In the genomic region with DNA sequence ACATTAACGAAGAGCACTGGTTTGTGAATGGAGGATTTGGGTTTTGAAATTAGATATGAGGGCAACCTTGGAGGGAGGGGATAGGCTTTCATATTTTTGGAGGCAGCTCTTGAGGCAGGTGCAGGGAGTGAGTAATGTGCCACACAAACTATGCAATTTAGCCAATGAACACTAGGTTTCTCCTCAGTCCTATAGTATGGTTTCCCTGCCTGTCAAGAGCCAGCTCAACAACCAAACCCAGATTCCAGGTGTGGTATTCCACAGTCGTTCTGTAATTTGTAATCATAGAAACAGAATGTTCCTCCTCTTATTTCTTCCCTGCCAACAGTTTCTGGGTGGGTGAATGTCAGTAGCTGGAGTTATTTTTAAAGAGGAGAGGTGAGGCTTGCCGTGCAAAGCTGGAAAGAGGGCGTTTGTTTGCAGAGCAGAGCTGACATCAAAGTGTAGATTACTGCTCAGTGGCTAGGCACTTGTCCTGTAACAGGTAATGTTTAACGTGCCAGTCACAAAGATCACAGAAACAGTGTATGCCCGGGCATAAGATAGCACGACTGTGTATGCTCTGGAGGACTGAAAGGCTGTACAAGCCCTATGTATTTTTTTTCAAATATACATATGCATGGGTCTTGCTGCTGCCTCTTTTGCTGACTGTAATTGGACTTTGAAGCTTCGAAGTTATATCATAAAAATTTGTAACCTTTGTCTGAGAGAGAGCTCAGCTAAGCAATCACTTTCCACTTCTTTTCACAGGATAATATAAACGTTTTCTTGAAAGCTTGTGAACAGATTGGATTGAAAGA, we compare ENCODE assay signal across 8 cellular contexts.
DNase-seq lines count a peak whose midpoint lies in the region; ATAC-seq and TF ChIP-seq lines count a peak whose summit lies in the region.

No MANE protein-coding gene starts in this region.

- no peaks in the 10 kb centered on the region for H3K36me3 ChIP-seq in CD8-positive, alpha-beta memory T cell (ENCODE audit: insufficient read depth, low read length)
- no peaks in the 10 kb centered on the region for H3K36me3 ChIP-seq in H7 (replicated peaks; ENCODE audit: control insufficient read depth, insufficient read depth, low read length)

- TF ChIP-seq CTCF in activated B cell treated with CpG ODN at 0.5 μM for 24 hours (IDR thresholded peaks at IDR 0.05): no peak

- H3K9me3 ChIP-seq in CD8-positive, alpha-beta memory T cell (ENCODE audit: low read length): no peaks in the 10 kb centered on the region
- no peaks in the 10 kb centered on the region for H3K9me3 ChIP-seq in right cardiac atrium (ENCODE audit: control insufficient read depth, low read length)

- intact Hi-C loops in activated B cell treated with CpG ODN at 0.5 μM for 24 hours (cut with micrococcal nuclease) (no loop called here), right cardiac atrium (cut with DNase I) (loop anchor here in 1 of 4 donors (5.0 kb wide), 1 partner anchor 47 kb away; no protein-coding TSS in a partner anchor)

- H3K4me3 Mint-ChIP-seq in CD8-positive, alpha-beta memory T cell: peak overlapping the region; percentile 67 to 89 (median 79)
- H3K4me3 Mint-ChIP-seq in activated B cell treated with CpG ODN at 0.5 μM for 24 hours: peak overlapping the region; percentile 64

- H3K36me3 Mint-ChIP-seq in CD8-positive, alpha-beta memory T cell: peaks cover 0 to 7% (median 1%) of the 10 kb centered on the region in 3 donors
- H3K36me3 Mint-ChIP-seq in activated B cell treated with CpG ODN at 0.5 μM for 24 hours (ENCODE audit: low read depth): peaks cover under 1% of the 10 kb centered on the region

- peak in 1 of 5 donors; percentile 43 for DNase-seq in CD8-positive, alpha-beta memory T cell
- DNase-seq in HuH-7.5 (ENCODE audit: low spot score) (peak; percentile 34), activated B cell treated with CpG ODN at 0.5 μM for 24 hours (no peak), right cardiac atrium (no peak), MV-4-11 (lab: John Stamatoyannopoulos, UW) (no peak), H7 (no peak)
- no peak for DNase-seq in stimulated activated naive CD8-positive, alpha-beta T cell treated with anti-CD3 and anti-CD28 coated beads, Interleukin-15, Interleukin-2, amounts not matched to agents 100 U/mL and 50 U/mL, for 24 hours

- CTCF ChIA-PET in CD8-positive, alpha-beta memory T cell (lab: Charles Lee): interaction anchor here (0.8 to 1.8 kb wide), 8 partner anchors 16 to 1220 kb away, joined by 3 to 5 read pairs (median 3); no protein-coding TSS in a partner anchor
- CTCF ChIA-PET in activated B cell treated with CpG ODN at 0.5 μM for 24 hours (lab: Charles Lee): interaction anchor here (2.3 kb wide), 1 partner anchor 64 kb away, joined by 10 read pairs; no protein-coding TSS in a partner anchor

- peak; percentile 40 for ATAC-seq in GM19463 (IDR thresholded peaks at IDR 0.05; ENCODE audit: unreplicated experiment)
- peak; percentile 69 for ATAC-seq in activated B cell treated with CpG ODN at 0.5 μM for 24 hours (ENCODE audit: low read depth)
- peak; percentile 70 to 76 for ATAC-seq in right cardiac atrium
- ATAC-seq in stimulated activated naive CD8-positive, alpha-beta T cell treated with anti-CD3 and anti-CD28 coated beads, Interleukin-15, Interleukin-2, amounts not matched to agents 100 U/mL and 50 U/mL, for 24 hours: peak; percentile 39

- H3K27me3 ChIP-seq in CD8-positive, alpha-beta memory T cell (ENCODE audit: insufficient read depth, low read length, poor library complexity, severe bottlenecking): no peaks in the 10 kb centered on the region
- no peaks in the 10 kb centered on the region for H3K27me3 ChIP-seq in right cardiac atrium (ENCODE audit: control insufficient read depth, insufficient read depth)
- H3K27me3 ChIP-seq in H7 (ENCODE audit: control insufficient read depth, insufficient read depth, low read length): no peaks in the 10 kb centered on the region

- H3K4me1 ChIP-seq in CD8-positive, alpha-beta memory T cell (ENCODE audit: insufficient read depth, low read length): peaks cover 29% of the 10 kb centered on the region
- peaks cover 4% of the 10 kb centered on the region for H3K4me1 ChIP-seq in right cardiac atrium (ENCODE audit: control insufficient read depth, insufficient read depth, low read length)

- H3K4me1 Mint-ChIP-seq in CD8-positive, alpha-beta memory T cell: peaks cover 52 to 77% (median 67%) of the 10 kb centered on the region in 3 donors
- H3K4me1 Mint-ChIP-seq in activated B cell treated with CpG ODN at 0.5 μM for 24 hours: peaks cover 27% of the 10 kb centered on the region

- POLR2A ChIA-PET in CD8-positive, alpha-beta memory T cell (lab: Charles Lee): no interaction called here
- POLR2A ChIA-PET in activated B cell treated with CpG ODN at 0.5 μM for 24 hours (lab: Charles Lee): interaction anchor here (0.6 kb wide), 1 partner anchor 10 kb away, joined by 9 read pairs; no protein-coding TSS in a partner anchor

- H3K27me3 Mint-ChIP-seq in CD8-positive, alpha-beta memory T cell: no peaks in the 10 kb centered on the region
- no peaks in the 10 kb centered on the region for H3K27me3 Mint-ChIP-seq in activated B cell treated with CpG ODN at 0.5 μM for 24 hours

- peak overlapping the region; percentile 48 for H3K4me3 ChIP-seq in CD8-positive, alpha-beta memory T cell (ENCODE audit: low read length)
- peak overlapping the region; percentile 78 for H3K4me3 ChIP-seq in right cardiac atrium (ENCODE audit: low read length)
- H3K4me3 ChIP-seq in H7 (ENCODE audit: insufficient read depth, low read depth, low read length): no peak overlapping the region

- H3K27ac Mint-ChIP-seq in CD8-positive, alpha-beta memory T cell: peak overlapping the region in 7 of 8 donors; percentile 1 to 86 (median 62)
- peak overlapping the region; percentile 9 for H3K27ac Mint-ChIP-seq in activated B cell treated with CpG ODN at 0.5 μM for 24 hours

- WGBS in right cardiac atrium: 33% methylated on average over 9 of the region's 9 CpGs

- H3K9me3 Mint-ChIP-seq in CD8-positive, alpha-beta memory T cell: no peaks in the 10 kb centered on the region
- H3K9me3 Mint-ChIP-seq in activated B cell treated with CpG ODN at 0.5 μM for 24 hours: peaks cover under 1% of the 10 kb centered on the region

- H3K27ac ChIP-seq in CD8-positive, alpha-beta memory T cell (ENCODE audit: low read depth, low read length): no peak overlapping the region
- peak overlapping the region; percentile 83 for H3K27ac ChIP-seq in right cardiac atrium (ENCODE audit: low read length)
